In the genomic region with DNA sequence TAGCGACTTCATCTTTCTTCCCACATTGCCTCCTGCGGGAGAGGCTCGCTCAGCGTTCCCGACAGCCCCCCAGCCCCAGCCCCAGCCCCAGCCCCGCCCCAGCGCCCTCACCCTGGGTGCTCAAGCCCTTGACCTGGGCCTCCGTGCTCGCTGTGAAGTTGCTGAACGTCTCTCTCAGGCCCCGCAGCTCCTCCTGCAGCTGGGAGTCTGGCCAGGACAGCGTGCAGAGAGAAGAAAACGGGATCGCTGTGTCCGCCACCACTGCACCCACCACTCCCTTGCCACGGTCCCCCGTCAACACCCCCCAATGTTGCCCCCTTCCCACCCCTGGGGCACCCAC, we compare ENCODE assay signal across 1 cellular context.
TF ChIP-seq lines count a peak whose summit lies in the region.

No MANE protein-coding gene starts in this region.

TF ChIP-seq in SK-N-SH, 30 proteins besides CTCF, POLR2A, EP300 and RAD21 (continued from another document):
- TF ChIP-seq, protein P1, sequence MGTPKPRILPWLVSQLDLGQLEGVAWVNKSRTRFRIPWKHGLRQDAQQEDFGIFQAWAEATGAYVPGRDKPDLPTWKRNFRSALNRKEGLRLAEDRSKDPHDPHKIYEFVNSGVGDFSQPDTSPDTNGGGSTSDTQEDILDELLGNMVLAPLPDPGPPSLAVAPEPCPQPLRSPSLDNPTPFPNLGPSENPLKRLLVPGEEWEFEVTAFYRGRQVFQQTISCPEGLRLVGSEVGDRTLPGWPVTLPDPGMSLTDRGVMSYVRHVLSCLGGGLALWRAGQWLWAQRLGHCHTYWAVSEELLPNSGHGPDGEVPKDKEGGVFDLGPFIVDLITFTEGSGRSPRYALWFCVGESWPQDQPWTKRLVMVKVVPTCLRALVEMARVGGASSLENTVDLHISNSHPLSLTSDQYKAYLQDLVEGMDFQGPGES (IDR thresholded peaks at IDR 0.05; ENCODE audit: low read depth, low read length), result no peak
- no peak for TF ChIP-seq TCF12 (IDR thresholded peaks at IDR 0.05)
- no peak for TF ChIP-seq FOSL2 (IDR thresholded peaks at IDR 0.05; ENCODE audit: borderline replicate concordance, low read depth)
- no peak for TF ChIP-seq SIN3A (IDR thresholded peaks at IDR 0.05; ENCODE audit: borderline replicate concordance, low read depth, low read length)
- TF ChIP-seq, protein P2, sequence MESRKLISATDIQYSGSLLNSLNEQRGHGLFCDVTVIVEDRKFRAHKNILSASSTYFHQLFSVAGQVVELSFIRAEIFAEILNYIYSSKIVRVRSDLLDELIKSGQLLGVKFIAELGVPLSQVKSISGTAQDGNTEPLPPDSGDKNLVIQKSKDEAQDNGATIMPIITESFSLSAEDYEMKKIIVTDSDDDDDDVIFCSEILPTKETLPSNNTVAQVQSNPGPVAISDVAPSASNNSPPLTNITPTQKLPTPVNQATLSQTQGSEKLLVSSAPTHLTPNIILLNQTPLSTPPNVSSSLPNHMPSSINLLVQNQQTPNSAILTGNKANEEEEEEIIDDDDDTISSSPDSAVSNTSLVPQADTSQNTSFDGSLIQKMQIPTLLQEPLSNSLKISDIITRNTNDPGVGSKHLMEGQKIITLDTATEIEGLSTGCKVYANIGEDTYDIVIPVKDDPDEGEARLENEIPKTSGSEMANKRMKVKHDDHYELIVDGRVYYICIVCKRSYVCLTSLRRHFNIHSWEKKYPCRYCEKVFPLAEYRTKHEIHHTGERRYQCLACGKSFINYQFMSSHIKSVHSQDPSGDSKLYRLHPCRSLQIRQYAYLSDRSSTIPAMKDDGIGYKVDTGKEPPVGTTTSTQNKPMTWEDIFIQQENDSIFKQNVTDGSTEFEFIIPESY (IDR thresholded peaks at IDR 0.05; ENCODE audit: borderline replicate concordance, low read depth), result no peak
- no peak for TF ChIP-seq TAF1 (IDR thresholded peaks at IDR 0.05; ENCODE audit: borderline replicate concordance, low read depth, low read length)
- TF ChIP-seq CHD2 (IDR thresholded peaks at IDR 0.05; ENCODE audit: low read length, partially characterized antibody), result no peak
- TF ChIP-seq, protein P3, sequence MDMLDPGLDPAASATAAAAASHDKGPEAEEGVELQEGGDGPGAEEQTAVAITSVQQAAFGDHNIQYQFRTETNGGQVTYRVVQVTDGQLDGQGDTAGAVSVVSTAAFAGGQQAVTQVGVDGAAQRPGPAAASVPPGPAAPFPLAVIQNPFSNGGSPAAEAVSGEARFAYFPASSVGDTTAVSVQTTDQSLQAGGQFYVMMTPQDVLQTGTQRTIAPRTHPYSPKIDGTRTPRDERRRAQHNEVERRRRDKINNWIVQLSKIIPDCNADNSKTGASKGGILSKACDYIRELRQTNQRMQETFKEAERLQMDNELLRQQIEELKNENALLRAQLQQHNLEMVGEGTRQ (IDR thresholded peaks at IDR 0.05; ENCODE audit: borderline replicate concordance, low read depth, low read length), result no peak
- no peak for TF ChIP-seq RFX5 (IDR thresholded peaks at IDR 0.05; ENCODE audit: low read length)
- no peak for TF ChIP-seq MXI1 (IDR thresholded peaks at IDR 0.05; ENCODE audit: low read depth, low read length)
- TF ChIP-seq, protein P4, sequence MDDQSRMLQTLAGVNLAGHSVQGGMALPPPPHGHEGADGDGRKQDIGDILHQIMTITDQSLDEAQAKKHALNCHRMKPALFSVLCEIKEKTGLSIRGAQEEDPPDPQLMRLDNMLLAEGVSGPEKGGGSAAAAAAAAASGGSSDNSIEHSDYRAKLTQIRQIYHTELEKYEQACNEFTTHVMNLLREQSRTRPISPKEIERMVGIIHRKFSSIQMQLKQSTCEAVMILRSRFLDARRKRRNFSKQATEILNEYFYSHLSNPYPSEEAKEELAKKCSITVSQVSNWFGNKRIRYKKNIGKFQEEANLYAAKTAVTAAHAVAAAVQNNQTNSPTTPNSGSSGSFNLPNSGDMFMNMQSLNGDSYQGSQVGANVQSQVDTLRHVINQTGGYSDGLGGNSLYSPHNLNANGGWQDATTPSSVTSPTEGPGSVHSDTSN (IDR thresholded peaks at IDR 0.05), result no peak
- TF ChIP-seq NFIC (IDR thresholded peaks at IDR 0.05; ENCODE audit: borderline replicate concordance), result no peak
